ENCODE assay signal across 1 cellular context in the genomic region with DNA sequence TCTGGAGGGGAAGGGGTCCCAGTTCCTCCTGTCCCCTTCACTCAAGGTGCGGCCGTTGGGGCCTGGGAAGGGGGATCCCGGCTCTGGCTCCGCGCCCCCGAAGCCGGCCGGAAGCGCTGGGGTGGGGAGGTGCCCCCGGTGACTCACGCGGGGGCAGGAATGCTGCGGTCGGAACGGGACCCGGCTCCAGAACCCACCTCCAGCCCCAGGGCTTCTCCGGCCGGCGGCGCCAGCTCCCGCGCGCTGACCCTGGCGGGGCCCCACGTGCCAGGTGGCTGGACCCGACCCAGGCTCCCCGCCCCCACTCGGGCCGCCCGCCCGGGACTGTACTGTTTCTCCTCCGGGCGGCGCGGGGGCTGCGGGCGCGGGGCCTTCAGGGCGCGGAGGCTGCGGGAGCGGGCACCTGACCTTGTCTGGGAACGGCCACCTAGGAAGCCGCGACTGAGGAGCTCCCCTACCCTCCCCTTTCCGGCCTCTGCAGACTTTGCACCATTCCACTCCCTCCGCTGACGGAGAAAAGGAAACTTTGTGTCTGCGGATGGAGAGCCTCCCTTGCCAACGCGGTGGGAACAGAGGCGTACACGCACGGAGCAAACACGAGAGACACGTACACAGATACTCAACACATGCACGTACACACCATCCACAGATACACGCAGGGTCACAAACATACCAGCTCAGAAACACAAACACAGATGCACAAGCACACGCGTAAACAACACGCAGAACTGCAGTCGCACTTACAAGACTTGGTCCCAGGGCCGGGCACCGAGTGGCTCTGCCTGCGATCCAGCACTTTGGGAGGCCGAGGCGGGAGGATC.
TF ChIP-seq lines count a peak whose summit lies in the region.

No MANE protein-coding gene starts in this region.

TF ChIP-seq in K562, 482 proteins besides CTCF, POLR2A, EP300 and RAD21 (continued from another document and continues in another):
- TF ChIP-seq, protein P1, sequence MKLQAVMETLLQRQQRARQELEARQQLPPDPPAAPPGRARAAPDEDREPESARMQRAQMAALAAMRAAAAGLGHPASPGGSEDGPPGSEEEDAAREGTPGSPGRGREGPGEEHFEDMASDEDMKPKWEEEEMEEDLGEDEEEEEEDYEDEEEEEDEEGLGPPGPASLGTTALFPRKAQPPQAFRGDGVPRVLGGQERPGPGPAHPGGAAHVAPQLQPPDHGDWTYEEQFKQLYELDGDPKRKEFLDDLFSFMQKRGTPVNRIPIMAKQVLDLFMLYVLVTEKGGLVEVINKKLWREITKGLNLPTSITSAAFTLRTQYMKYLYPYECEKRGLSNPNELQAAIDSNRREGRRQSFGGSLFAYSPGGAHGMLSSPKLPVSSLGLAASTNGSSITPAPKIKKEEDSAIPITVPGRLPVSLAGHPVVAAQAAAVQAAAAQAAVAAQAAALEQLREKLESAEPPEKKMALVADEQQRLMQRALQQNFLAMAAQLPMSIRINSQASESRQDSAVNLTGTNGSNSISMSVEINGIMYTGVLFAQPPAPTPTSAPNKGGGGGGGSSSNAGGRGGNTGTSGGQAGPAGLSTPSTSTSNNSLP (IDR thresholded peaks at IDR 0.05; ENCODE audit: borderline replicate concordance, low read depth, low read length), result no peak
- TF ChIP-seq MAFG (tag; conservative IDR thresholded peaks at IDR 0.05) (no peak), TCF7L2 (IDR thresholded peaks at IDR 0.05; ENCODE audit: low read depth, low read length) (no peak), ETV6 (IDR thresholded peaks at IDR 0.05; ENCODE audit: borderline replicate concordance in 1 of 2, low read depth in 2 of 2, low read length in 1 of 2) (0 out of 4 replicates have a peak, but pooled peaks of 1 of the 2 experiments have one; percentile 8), ETV6 (CRISPR knock-in tag; IDR thresholded peaks at IDR 0.05; ENCODE audit: borderline replicate concordance) (no peak), NR3C1 (CRISPR knock-in tag; IDR thresholded peaks at IDR 0.05) (no peak), DIDO1 (tag; IDR thresholded peaks at IDR 0.05; ENCODE audit: low read depth) (no peak), ZC3H4 (CRISPR knock-in tag; IDR thresholded peaks at IDR 0.05; ENCODE audit: borderline replicate concordance) (no peak), ZNF217 (CRISPR knock-in tag; IDR thresholded peaks at IDR 0.05) (no peak), RFX5 (IDR thresholded peaks at IDR 0.05; ENCODE audit: low read depth, low read length) (no peak), RBM15 (IDR thresholded peaks at IDR 0.05; ENCODE audit: insufficient read depth, low read length) (no peak), SIX5 (IDR thresholded peaks at IDR 0.05; ENCODE audit: borderline replicate concordance in 1 of 2, insufficient read depth in 1 of 2, low read depth in 1 of 2, low read length in 2 of 2) (no peak), SMARCB1 (IDR thresholded peaks at IDR 0.05; ENCODE audit: insufficient read length, low read depth) (no peak), SAP30 (IDR thresholded peaks at IDR 0.05; ENCODE audit: borderline replicate concordance, insufficient read depth, low read depth, low read length, poor library complexity, severe bottlenecking) (no peak), BRCA1 (IDR thresholded peaks at IDR 0.05) (no peak), BRCA1 (CRISPR knock-in tag; IDR thresholded peaks at IDR 0.05) (0 out of 2 replicates have a peak, but pooled peaks have one; percentile 26), DPF2 (IDR thresholded peaks at IDR 0.05) (no peak; the same call in 1 of the 2 replicates), ZNF184 (CRISPR knock-in tag; IDR thresholded peaks at IDR 0.05) (no peak), RBM14 (IDR thresholded peaks at IDR 0.05; ENCODE audit: borderline replicate concordance, insufficient read depth, low read depth, low read length) (no peak), ZFPM2 (CRISPR knock-in tag; IDR thresholded peaks at IDR 0.05) (no peak), MCM3 (IDR thresholded peaks at IDR 0.05) (no peak), MYC (IDR thresholded peaks at IDR 0.05; ENCODE audit: low read depth, low read length) (peak; percentile 70), MYC (CRISPR knock-in tag; IDR thresholded peaks at IDR 0.05; ENCODE audit: borderline replicate concordance, low read depth) (no peak)
- TF ChIP-seq, protein P2, sequence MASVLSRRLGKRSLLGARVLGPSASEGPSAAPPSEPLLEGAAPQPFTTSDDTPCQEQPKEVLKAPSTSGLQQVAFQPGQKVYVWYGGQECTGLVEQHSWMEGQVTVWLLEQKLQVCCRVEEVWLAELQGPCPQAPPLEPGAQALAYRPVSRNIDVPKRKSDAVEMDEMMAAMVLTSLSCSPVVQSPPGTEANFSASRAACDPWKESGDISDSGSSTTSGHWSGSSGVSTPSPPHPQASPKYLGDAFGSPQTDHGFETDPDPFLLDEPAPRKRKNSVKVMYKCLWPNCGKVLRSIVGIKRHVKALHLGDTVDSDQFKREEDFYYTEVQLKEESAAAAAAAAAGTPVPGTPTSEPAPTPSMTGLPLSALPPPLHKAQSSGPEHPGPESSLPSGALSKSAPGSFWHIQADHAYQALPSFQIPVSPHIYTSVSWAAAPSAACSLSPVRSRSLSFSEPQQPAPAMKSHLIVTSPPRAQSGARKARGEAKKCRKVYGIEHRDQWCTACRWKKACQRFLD (CRISPR knock-in tag; IDR thresholded peaks at IDR 0.05), result peak; percentile 68
- TF ChIP-seq, protein P3, sequence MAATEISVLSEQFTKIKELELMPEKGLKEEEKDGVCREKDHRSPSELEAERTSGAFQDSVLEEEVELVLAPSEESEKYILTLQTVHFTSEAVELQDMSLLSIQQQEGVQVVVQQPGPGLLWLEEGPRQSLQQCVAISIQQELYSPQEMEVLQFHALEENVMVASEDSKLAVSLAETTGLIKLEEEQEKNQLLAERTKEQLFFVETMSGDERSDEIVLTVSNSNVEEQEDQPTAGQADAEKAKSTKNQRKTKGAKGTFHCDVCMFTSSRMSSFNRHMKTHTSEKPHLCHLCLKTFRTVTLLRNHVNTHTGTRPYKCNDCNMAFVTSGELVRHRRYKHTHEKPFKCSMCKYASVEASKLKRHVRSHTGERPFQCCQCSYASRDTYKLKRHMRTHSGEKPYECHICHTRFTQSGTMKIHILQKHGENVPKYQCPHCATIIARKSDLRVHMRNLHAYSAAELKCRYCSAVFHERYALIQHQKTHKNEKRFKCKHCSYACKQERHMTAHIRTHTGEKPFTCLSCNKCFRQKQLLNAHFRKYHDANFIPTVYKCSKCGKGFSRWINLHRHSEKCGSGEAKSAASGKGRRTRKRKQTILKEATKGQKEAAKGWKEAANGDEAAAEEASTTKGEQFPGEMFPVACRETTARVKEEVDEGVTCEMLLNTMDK (IDR thresholded peaks at IDR 0.05; ENCODE audit: borderline replicate concordance, insufficient read depth, low read depth, low read length, poor library complexity, severe bottlenecking), result peak; percentile 32
- TF ChIP-seq, protein P4, sequence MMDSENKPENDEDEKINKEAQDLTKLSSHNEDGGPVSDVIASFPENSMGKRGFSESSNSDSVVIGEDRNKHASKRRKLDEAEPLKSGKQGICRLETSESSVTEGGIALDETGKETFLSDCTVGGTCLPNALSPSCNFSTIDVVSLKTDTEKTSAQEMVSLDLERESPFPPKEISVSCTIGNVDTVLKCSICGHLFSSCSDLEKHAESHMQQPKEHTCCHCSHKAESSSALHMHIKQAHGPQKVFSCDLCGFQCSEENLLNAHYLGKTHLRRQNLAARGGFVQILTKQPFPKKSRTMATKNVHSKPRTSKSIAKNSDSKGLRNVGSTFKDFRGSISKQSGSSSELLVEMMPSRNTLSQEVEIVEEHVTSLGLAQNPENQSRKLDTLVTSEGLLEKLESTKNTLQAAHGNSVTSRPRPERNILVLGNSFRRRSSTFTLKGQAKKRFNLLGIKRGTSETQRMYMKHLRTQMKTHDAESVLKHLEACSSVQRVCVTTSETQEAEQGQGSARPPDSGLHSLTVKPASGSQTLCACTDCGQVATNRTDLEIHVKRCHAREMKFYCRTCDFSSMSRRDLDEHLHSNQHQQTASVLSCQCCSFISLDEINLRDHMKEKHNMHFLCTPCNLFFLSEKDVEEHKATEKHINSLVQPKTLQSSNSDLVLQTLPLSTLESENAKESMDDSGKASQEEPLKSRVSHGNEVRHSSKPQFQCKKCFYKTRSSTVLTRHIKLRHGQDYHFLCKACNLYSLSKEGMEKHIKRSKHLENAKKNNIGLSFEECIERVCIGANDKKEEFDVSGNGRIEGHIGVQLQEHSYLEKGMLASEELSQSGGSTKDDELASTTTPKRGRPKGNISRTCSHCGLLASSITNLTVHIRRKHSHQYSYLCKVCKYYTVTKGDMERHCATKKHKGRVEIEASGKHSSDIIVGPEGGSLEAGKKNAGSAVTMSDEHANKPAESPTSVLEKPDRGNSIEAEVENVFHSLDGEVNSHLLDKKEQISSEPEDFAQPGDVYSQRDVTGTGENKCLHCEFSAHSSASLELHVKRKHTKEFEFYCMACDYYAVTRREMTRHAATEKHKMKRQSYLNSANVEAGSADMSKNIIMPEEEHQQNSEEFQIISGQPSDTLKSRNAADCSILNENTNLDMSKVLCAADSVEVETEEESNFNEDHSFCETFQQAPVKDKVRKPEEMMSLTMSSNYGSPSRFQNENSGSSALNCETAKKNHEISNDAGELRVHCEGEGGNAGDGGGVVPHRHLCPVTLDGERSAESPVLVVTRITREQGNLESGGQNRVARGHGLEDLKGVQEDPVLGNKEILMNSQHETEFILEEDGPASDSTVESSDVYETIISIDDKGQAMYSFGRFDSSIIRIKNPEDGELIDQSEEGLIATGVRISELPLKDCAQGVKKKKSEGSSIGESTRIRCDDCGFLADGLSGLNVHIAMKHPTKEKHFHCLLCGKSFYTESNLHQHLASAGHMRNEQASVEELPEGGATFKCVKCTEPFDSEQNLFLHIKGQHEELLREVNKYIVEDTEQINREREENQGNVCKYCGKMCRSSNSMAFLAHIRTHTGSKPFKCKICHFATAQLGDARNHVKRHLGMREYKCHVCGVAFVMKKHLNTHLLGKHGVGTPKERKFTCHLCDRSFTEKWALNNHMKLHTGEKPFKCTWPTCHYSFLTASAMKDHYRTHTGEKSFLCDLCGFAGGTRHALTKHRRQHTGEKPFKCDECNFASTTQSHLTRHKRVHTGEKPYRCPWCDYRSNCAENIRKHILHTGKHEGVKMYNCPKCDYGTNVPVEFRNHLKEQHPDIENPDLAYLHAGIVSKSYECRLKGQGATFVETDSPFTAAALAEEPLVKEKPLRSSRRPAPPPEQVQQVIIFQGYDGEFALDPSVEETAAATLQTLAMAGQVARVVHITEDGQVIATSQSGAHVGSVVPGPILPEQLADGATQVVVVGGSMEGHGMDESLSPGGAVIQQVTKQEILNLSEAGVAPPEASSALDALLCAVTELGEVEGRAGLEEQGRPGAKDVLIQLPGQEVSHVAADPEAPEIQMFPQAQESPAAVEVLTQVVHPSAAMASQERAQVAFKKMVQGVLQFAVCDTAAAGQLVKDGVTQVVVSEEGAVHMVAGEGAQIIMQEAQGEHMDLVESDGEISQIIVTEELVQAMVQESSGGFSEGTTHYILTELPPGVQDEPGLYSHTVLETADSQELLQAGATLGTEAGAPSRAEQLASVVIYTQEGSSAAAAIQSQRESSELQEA (IDR thresholded peaks at IDR 0.05; ENCODE audit: low read depth), result no peak
- TF ChIP-seq, protein P5, sequence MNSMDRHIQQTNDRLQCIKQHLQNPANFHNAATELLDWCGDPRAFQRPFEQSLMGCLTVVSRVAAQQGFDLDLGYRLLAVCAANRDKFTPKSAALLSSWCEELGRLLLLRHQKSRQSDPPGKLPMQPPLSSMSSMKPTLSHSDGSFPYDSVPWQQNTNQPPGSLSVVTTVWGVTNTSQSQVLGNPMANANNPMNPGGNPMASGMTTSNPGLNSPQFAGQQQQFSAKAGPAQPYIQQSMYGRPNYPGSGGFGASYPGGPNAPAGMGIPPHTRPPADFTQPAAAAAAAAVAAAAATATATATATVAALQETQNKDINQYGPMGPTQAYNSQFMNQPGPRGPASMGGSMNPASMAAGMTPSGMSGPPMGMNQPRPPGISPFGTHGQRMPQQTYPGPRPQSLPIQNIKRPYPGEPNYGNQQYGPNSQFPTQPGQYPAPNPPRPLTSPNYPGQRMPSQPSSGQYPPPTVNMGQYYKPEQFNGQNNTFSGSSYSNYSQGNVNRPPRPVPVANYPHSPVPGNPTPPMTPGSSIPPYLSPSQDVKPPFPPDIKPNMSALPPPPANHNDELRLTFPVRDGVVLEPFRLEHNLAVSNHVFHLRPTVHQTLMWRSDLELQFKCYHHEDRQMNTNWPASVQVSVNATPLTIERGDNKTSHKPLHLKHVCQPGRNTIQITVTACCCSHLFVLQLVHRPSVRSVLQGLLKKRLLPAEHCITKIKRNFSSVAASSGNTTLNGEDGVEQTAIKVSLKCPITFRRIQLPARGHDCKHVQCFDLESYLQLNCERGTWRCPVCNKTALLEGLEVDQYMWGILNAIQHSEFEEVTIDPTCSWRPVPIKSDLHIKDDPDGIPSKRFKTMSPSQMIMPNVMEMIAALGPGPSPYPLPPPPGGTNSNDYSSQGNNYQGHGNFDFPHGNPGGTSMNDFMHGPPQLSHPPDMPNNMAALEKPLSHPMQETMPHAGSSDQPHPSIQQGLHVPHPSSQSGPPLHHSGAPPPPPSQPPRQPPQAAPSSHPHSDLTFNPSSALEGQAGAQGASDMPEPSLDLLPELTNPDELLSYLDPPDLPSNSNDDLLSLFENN (IDR thresholded peaks at IDR 0.05; ENCODE audit: low read depth in 2 of 2, low read length in 2 of 2), result no peak
- TF ChIP-seq, protein P6, sequence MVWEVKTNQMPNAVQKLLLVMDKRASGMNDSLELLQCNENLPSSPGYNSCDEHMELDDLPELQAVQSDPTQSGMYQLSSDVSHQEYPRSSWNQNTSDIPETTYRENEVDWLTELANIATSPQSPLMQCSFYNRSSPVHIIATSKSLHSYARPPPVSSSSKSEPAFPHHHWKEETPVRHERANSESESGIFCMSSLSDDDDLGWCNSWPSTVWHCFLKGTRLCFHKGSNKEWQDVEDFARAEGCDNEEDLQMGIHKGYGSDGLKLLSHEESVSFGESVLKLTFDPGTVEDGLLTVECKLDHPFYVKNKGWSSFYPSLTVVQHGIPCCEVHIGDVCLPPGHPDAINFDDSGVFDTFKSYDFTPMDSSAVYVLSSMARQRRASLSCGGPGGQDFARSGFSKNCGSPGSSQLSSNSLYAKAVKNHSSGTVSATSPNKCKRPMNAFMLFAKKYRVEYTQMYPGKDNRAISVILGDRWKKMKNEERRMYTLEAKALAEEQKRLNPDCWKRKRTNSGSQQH (CRISPR knock-in tag; IDR thresholded peaks at IDR 0.05), result peak; percentile 76; the same call in 1 of the 2 replicates
- TF ChIP-seq, protein P7, sequence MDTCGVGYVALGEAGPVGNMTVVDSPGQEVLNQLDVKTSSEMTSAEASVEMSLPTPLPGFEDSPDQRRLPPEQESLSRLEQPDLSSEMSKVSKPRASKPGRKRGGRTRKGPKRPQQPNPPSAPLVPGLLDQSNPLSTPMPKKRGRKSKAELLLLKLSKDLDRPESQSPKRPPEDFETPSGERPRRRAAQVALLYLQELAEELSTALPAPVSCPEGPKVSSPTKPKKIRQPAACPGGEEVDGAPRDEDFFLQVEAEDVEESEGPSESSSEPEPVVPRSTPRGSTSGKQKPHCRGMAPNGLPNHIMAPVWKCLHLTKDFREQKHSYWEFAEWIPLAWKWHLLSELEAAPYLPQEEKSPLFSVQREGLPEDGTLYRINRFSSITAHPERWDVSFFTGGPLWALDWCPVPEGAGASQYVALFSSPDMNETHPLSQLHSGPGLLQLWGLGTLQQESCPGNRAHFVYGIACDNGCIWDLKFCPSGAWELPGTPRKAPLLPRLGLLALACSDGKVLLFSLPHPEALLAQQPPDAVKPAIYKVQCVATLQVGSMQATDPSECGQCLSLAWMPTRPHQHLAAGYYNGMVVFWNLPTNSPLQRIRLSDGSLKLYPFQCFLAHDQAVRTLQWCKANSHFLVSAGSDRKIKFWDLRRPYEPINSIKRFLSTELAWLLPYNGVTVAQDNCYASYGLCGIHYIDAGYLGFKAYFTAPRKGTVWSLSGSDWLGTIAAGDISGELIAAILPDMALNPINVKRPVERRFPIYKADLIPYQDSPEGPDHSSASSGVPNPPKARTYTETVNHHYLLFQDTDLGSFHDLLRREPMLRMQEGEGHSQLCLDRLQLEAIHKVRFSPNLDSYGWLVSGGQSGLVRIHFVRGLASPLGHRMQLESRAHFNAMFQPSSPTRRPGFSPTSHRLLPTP (IDR thresholded peaks at IDR 0.05; ENCODE audit: borderline replicate concordance, extremely low read depth, insufficient read length), result no peak
